In genomic region chr3:31116651-31117050, GRCh38 we compare ENCODE assay signal across 19 cellular contexts.
"Had no signal": no experiment of that assay in that cellular context is flagged by ENCODE, and none has a peak within 500 bp of the region (broad histone marks: within the 10 kb centered on the region; RNA-seq: fewer than 3 reads in every experiment).

No MANE protein-coding gene starts in this region.

- ATAC-seq: activated CD8-positive, alpha-beta T cell treated with anti-CD3 and anti-CD28 coated beads for 36 hours; left ventricle myocardium superior; stimulated activated naive CD8-positive, alpha-beta T cell treated with anti-CD3 and anti-CD28 coated beads, Interleukin-15, amount 100 ng/mL, for 72 hours had no signal

- H3K27me3 Mint-ChIP-seq: activated CD8-positive, alpha-beta T cell treated with anti-CD3 and anti-CD28 coated beads for 36 hours; stimulated activated naive CD8-positive, alpha-beta T cell treated with anti-CD3 and anti-CD28 coated beads, Interleukin-15, amount 100 ng/mL, for 72 hours had no signal

- H3K4me1 Mint-ChIP-seq: stimulated activated naive CD8-positive, alpha-beta T cell treated with anti-CD3 and anti-CD28 coated beads, Interleukin-15, amount 100 ng/mL, for 72 hours had no signal

- H3K4me1 ChIP-seq: ascending aorta, uterus had no signal

- H3K4me3 Mint-ChIP-seq: activated CD8-positive, alpha-beta T cell treated with anti-CD3 and anti-CD28 coated beads for 36 hours; activated T-helper 1 cell treated with anti-CD3 and anti-CD28 coated beads, Interleukin-12 subunit alpha, Interleukin-12 subunit beta, Interleukin-2, Interleukin-4 antibody, amounts not matched to agents 30 ng/mL and 10 ng/mL and 1 ng/mL, durations not matched to agents 14 hours and 24 hours and 36 hours; stimulated activated naive CD8-positive, alpha-beta T cell treated with anti-CD3 and anti-CD28 coated beads, Interleukin-15, amount 100 ng/mL, for 72 hours had no signal

- DNase-seq: activated CD4-positive, alpha-beta T cell treated with anti-CD3 and anti-CD28 coated beads for 4 hours; activated CD8-positive, alpha-beta T cell treated with anti-CD3 and anti-CD28 coated beads for 36 hours; activated naive CD4-positive, alpha-beta T cell; caudate nucleus; effector memory CD4-positive, alpha-beta T cell; head of caudate nucleus; islet precursor cell; left ventricle myocardium superior; mesendoderm; ovary; stimulated activated CD4-positive, alpha-beta T cell treated with anti-CD3 and anti-CD28 coated beads, Interleukin-4, amount 100 ng/mL, for 1 hour; stimulated activated CD8-positive, alpha-beta memory T cell treated with anti-CD3 and anti-CD28 coated beads, Interleukin-4, amount 100 ng/mL, for 48 hours; stimulated activated naive CD8-positive, alpha-beta T cell treated with anti-CD3 and anti-CD28 coated beads, Interleukin-15, amount 100 ng/mL, for 72 hours; T-helper 9 cell; uterus had no signal

- H3K27me3 ChIP-seq: ascending aorta, ovary, uterus had no signal

- H3K27ac ChIP-seq: ascending aorta, coronary artery, epithelial cell of prostate, ovary, uterus had no signal

- H3K27ac Mint-ChIP-seq: activated CD8-positive, alpha-beta T cell treated with anti-CD3 and anti-CD28 coated beads for 36 hours; activated T-helper 1 cell treated with anti-CD3 and anti-CD28 coated beads, Interleukin-12 subunit alpha, Interleukin-12 subunit beta, Interleukin-2, Interleukin-4 antibody, amounts not matched to agents 30 ng/mL and 10 ng/mL and 1 ng/mL, durations not matched to agents 14 hours and 24 hours and 36 hours; stimulated activated naive CD8-positive, alpha-beta T cell treated with anti-CD3 and anti-CD28 coated beads, Interleukin-15, amount 100 ng/mL, for 72 hours had no signal

- H3K36me3 ChIP-seq: ascending aorta, ovary, uterus had no signal

- H3K4me3 ChIP-seq: ascending aorta, coronary artery, ovary, uterus had no signal

- H3K9me3 ChIP-seq: ascending aorta, ovary, uterus had no signal
